In the genomic region with DNA sequence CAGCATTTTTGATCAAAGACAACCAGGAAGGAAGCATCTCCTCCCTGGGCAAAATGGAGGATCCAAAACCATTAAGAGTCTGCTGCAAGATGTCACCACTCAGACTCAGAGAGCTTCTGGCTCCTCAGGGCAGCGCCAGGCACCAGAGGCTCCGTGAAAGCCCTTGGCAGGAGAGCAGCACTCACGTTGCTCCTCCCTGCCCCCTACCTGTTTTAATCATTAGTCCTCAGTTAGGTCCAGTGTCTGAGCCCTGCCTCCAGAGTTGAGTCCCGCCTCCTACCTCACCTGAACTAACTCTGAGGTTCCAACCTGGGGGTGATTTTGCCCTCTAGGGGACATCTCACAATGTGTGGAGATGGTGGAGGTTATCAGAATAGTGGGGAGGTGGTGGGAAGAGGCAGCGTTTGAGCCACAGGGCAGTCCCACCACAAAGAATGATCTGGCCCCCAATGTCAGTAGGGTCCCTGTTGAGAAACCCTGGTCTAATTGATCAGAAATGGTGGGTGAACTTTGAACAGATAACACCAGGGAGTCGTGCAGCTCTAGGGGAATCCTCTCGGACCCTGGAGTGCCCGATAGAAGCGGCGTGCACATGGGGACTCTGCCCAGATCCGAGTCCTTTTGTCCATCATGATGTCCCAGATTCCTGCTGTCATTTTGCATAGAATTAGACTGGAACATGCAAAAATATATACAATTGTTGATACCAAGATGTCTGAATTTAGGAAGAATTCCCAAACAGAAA, we compare ENCODE assay signal across 17 cellular contexts.
"Had no signal": no experiment of that assay in that cellular context is flagged by ENCODE, and none has a peak within 500 bp of the region (broad histone marks: within the 10 kb centered on the region; RNA-seq: fewer than 3 reads in every experiment).

No MANE protein-coding gene starts in this region.

- H3K27me3 ChIP-seq: foreskin keratinocyte had no signal

- DNase-seq: activated CD4-positive, alpha-beta T cell treated with anti-CD3 and anti-CD28 coated beads for 48 hours; activated CD8-positive, alpha-beta memory T cell treated with anti-CD3 and anti-CD28 coated beads for 24 hours; activated naive CD4-positive, alpha-beta T cell treated with anti-CD3 and anti-CD28 coated beads, Interleukin-2, amount 10 ng/mL, durations not matched to agents 7 days and 5 days; activated T-cell treated with anti-CD3 and anti-CD28 coated beads for 4 hours; foreskin keratinocyte; left colon; nucleus accumbens; spleen; stimulated activated CD4-positive, alpha-beta T cell treated with anti-CD3 and anti-CD28 coated beads, Interleukin-1b, Interleukin-23, amount 100 ng/mL, for 48 hours; T-helper 1 cell; WERI-Rb-1 had no signal

- H3K4me1 ChIP-seq: foreskin keratinocyte had no signal

- H3K9me3 ChIP-seq: spleen, tibial nerve had no signal

- H3K36me3 ChIP-seq: spleen, tibial nerve, WERI-Rb-1 had no signal

- H3K4me3 ChIP-seq: spleen, tibial nerve had no signal

- H3K4me1 Mint-ChIP-seq: activated naive CD4-positive, alpha-beta T cell treated with anti-CD3 and anti-CD28 coated beads, Interleukin-2, amount 10 ng/mL, durations not matched to agents 7 days and 5 days; stimulated activated memory B cell treated with anti-CD40 and anti-IgM and Interleukin-4, amounts not matched to agents 10 μg/mL and 1 μg/mL and 100 μg/mL, for 72 hours had no signal

- H3K36me3 Mint-ChIP-seq: activated naive CD4-positive, alpha-beta T cell treated with anti-CD3 and anti-CD28 coated beads, Interleukin-2, amount 10 ng/mL, durations not matched to agents 7 days and 5 days; natural killer cell treated with Interleukin-12 subunit alpha and Interleukin-12 subunit beta and Interleukin-15 and Interleukin-18, amount 100 ng/mL, for 72 hours; stimulated activated memory B cell treated with anti-CD40 and anti-IgM and Interleukin-4, amounts not matched to agents 10 μg/mL and 1 μg/mL and 100 μg/mL, for 72 hours had no signal

- ATAC-seq: foreskin keratinocyte; left colon; natural killer cell treated with Interleukin-12 subunit alpha and Interleukin-12 subunit beta and Interleukin-15 and Interleukin-18, amount 100 ng/mL, for 72 hours; sciatic nerve; stimulated activated memory B cell treated with anti-CD40 and anti-IgM and Interleukin-4, amounts not matched to agents 10 μg/mL and 1 μg/mL and 100 μg/mL, for 72 hours had no signal

- H3K27ac Mint-ChIP-seq: activated naive CD4-positive, alpha-beta T cell treated with anti-CD3 and anti-CD28 coated beads, Interleukin-2, amount 10 ng/mL, durations not matched to agents 7 days and 5 days; activated T-helper 2 cell treated with anti-CD3 and anti-CD28 coated beads, Interferon-gamma antibody, Interleukin-2, Interleukin-4, amounts not matched to agents 10 μg/mL and 5 μg/mL and 100 μg/mL, durations not matched to agents 14 hours and 24 hours and 36 hours; natural killer cell treated with Interleukin-12 subunit alpha and Interleukin-12 subunit beta and Interleukin-15 and Interleukin-18, amount 100 ng/mL, for 72 hours; progenitor cell of endocrine pancreas; stimulated activated memory B cell treated with anti-CD40 and anti-IgM and Interleukin-4, amounts not matched to agents 10 μg/mL and 1 μg/mL and 100 μg/mL, for 72 hours had no signal

- H3K9me3 Mint-ChIP-seq: activated naive CD4-positive, alpha-beta T cell treated with anti-CD3 and anti-CD28 coated beads, Interleukin-2, amount 10 ng/mL, durations not matched to agents 7 days and 5 days; activated T-helper 2 cell treated with anti-CD3 and anti-CD28 coated beads, Interferon-gamma antibody, Interleukin-2, Interleukin-4, amounts not matched to agents 10 μg/mL and 5 μg/mL and 100 μg/mL, durations not matched to agents 14 hours and 24 hours and 36 hours; natural killer cell treated with Interleukin-12 subunit alpha and Interleukin-12 subunit beta and Interleukin-15 and Interleukin-18, amount 100 ng/mL, for 72 hours had no signal

- H3K4me3 Mint-ChIP-seq: activated naive CD4-positive, alpha-beta T cell treated with anti-CD3 and anti-CD28 coated beads, Interleukin-2, amount 10 ng/mL, durations not matched to agents 7 days and 5 days; natural killer cell treated with Interleukin-12 subunit alpha and Interleukin-12 subunit beta and Interleukin-15 and Interleukin-18, amount 100 ng/mL, for 72 hours; stimulated activated memory B cell treated with anti-CD40 and anti-IgM and Interleukin-4, amounts not matched to agents 10 μg/mL and 1 μg/mL and 100 μg/mL, for 72 hours had no signal

- H3K27ac ChIP-seq: foreskin keratinocyte, spleen, tibial nerve, WERI-Rb-1 had no signal
